In the genomic region with DNA sequence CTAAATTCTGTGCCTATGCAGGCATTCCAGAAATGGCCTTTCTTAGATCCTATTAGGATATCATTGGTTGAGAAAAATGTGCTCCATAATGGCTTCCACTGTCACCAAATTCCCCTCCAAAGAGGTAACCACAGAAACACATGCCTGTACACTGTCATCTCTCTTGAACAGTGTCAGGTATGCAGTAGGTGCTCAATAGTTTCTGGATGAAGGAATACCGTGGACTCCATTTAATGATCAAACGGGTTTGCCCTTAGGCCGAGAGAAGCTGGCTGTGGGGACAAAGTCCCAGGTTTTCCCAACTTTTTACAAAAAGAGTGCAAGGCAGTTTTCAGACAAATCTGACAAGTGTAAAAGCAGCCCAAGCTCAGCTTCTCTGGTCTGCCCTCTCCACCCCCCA, we compare ENCODE assay signal across 29 cellular contexts. TPM values are rescaled to one million over a fixed set of nuclear protein-coding genes. Genes with fewer than 3 reads are reported as not detected.
DNase-seq lines count a peak whose midpoint lies in the region; ATAC-seq, FAIRE-seq and TF ChIP-seq lines count a peak whose summit lies in the region.
"Had no signal": no experiment of that assay in that cellular context is flagged by ENCODE, and none has a peak within 500 bp of the region (broad histone marks: within the 10 kb centered on the region; RNA-seq: fewer than 3 reads in every experiment).

No MANE protein-coding gene starts in this region.

- H3K79me2 ChIP-seq in HepG2 (ENCODE audit: insufficient read depth, low read length), result no peaks in the 10 kb centered on the region

- H3K4me2 ChIP-seq in HepG2 (ENCODE audit: low read depth, low read length), result no peak overlapping the region
- H3K4me2 ChIP-seq: A549; BLaER1; BLaER1 treated with 17β-estradiol and CSF1 and Interleukin-3, amounts not matched to agents 10 nM and 100 nM had no signal

- 0% methylated on average over 1 of the region's 3 CpGs for WGBS in HepG2 (ENCODE audit: low lambda C conversion rate)
- 20% methylated on average over 1 of the region's 3 CpGs for WGBS in right lobe of liver (ENCODE audit: insufficient coverage, low coverage, low lambda C conversion rate, missing lambda C conversion rate)

- no peak overlapping the region for H3K9ac ChIP-seq in HepG2 (ENCODE audit: insufficient read depth, low read depth, low read length)
- H3K9ac ChIP-seq: BLaER1; BLaER1 treated with 17β-estradiol and CSF1 and Interleukin-3, amounts not matched to agents 10 nM and 100 nM had no signal

- H4K20me1 ChIP-seq in HepG2 (ENCODE audit: insufficient read depth, low read length), result no peaks in the 10 kb centered on the region
- H4K20me1 ChIP-seq: BLaER1; BLaER1 treated with 17β-estradiol and CSF1 and Interleukin-3, amounts not matched to agents 10 nM and 100 nM had no signal

- H3K27ac ChIP-seq in HepG2 (ENCODE audit: extremely low read length, insufficient read depth, low read length) (no peak overlapping the region), right lobe of liver (no peak overlapping the region)
- H3K27ac ChIP-seq: 22Rv1; A549; BLaER1; BLaER1 treated with 17β-estradiol and CSF1 and Interleukin-3, amounts not matched to agents 10 nM and 100 nM; C4-2B had no signal

- H3K36me3 ChIP-seq in HepG2 (replicated peaks in 1 of 2; ENCODE audit: control insufficient read depth in 1 of 2, insufficient read depth in 2 of 2, low read length in 2 of 2) (no peaks in the 10 kb centered on the region), right lobe of liver (no peaks in the 10 kb centered on the region)
- H3K36me3 ChIP-seq: BE2C; BLaER1; BLaER1 treated with 17β-estradiol and CSF1 and Interleukin-3, amounts not matched to agents 10 nM and 100 nM had no signal

- CTCF ChIA-PET in HepG2 (lab: Yijun Ruan, JAX; ENCODE audit: low intra/inter-chr PET ratio, low total read pairs), result no interaction called here

- H2AFZ ChIP-seq in HepG2 (ENCODE audit: low read length), result no peak overlapping the region

- ATAC-seq in HepG2, result no peak
- ATAC-seq in right lobe of liver, result no peak
- ATAC-seq: A549; CD8-positive, alpha-beta T cell had no signal

- no peak for TF ChIP-seq POLR2A in HepG2 (IDR thresholded peaks at IDR 0.05; ENCODE audit: insufficient read depth in 1 of 2, low read depth in 2 of 2, low read length in 2 of 2)
- TF ChIP-seq POLR2A in right lobe of liver (IDR thresholded peaks at IDR 0.05), result no peak

- in situ Hi-C loops in HepG2 (cut with HindIII; ENCODE audit: extremely low pct_ligation_motif_present, low pct_unique_long_range_greater_than_20kb), result no loop called here

- no peaks in the 10 kb centered on the region for H3K9me3 ChIP-seq in HepG2 (ENCODE audit: low read length)
- no peaks in the 10 kb centered on the region for H3K9me3 ChIP-seq in right lobe of liver
- H3K9me3 ChIP-seq: A549, BE2C, BLaER1, Caco-2 had no signal

- H3K27me3 ChIP-seq in HepG2 (ENCODE audit: control insufficient read depth in 1 of 2, insufficient read depth in 2 of 2, low read length in 2 of 2), result no peaks in the 10 kb centered on the region
- no peaks in the 10 kb centered on the region for H3K27me3 ChIP-seq in right lobe of liver
- H3K27me3 ChIP-seq: BE2C; BLaER1; BLaER1 treated with 17β-estradiol and CSF1 and Interleukin-3, amounts not matched to agents 10 nM and 100 nM had no signal

- TF ChIP-seq EP300 in HepG2 (IDR thresholded peaks at IDR 0.05; ENCODE audit: low read depth in 2 of 2, low read length in 2 of 2) (no peak), HepG2 (CRISPR knock-in tag; IDR thresholded peaks at IDR 0.05; ENCODE audit: borderline replicate concordance) (no peak)

- POLR2A ChIA-PET in HepG2 (lab: Yijun Ruan, JAX), result no interaction called here

- TF ChIP-seq RAD21 in HepG2 (CRISPR knock-in tag; IDR thresholded peaks at IDR 0.05), result no peak

- peaks cover 44% of the 10 kb centered on the region for H3K4me1 ChIP-seq in HepG2 (ENCODE audit: insufficient read depth, low read length)
- peaks cover 0 to 3% (median 0%) of the 10 kb centered on the region in 4 donors for H3K4me1 ChIP-seq in right lobe of liver
- H3K4me1 ChIP-seq: BE2C, Caco-2 had no signal

- no peak for TF ChIP-seq CTCF in HepG2 (CRISPR knock-in tag; IDR thresholded peaks at IDR 0.05)
- no peak for TF ChIP-seq CTCF in right lobe of liver (IDR thresholded peaks at IDR 0.05)

- H3K4me3 ChIP-seq in HepG2 (replicated peaks in 1 of 3; ENCODE audit: insufficient read depth in 1 of 3, low read depth in 2 of 3, low read length in 3 of 3) (no peak overlapping the region), right lobe of liver (no peak overlapping the region)
- H3K4me3 ChIP-seq: A549; BLaER1; BLaER1 treated with 17β-estradiol and CSF1 and Interleukin-3, amounts not matched to agents 10 nM and 100 nM had no signal

- BruUV-seq in HepG2 (replicated peaks; lab: Mats Ljungman, UMichigan), result no TSS peak

- DNase-seq in HepG2 (ENCODE audit: low spot score), result no peak
- no peak for DNase-seq in right lobe of liver
- DNase-seq: 8988T; ACHN; AML-193; BE2C; C1 segment of cervical spinal cord; Caco-2; Calu3; CD4-positive, alpha-beta memory T cell; CD4-positive, alpha-beta T cell; CD4-positive, CD25-positive, alpha-beta regulatory T cell; CD8-positive, alpha-beta memory T cell; CD8-positive, alpha-beta T cell; COR-L47; DMS 273 treated with DMSO at 0.1 percent for 48 hours; DMS153; DMS53; DMS79; DMS79 treated with DMSO at 0.1 percent for 48 hours; DND-41; EL had no signal

- no peak for FAIRE-seq in HepG2 (lab: Jason Lieb, UNC)
- FAIRE-seq: A204.1, D721Med had no signal

- intact Hi-C loops in HepG2 (cut with micrococcal nuclease; ENCODE audit: unreplicated experiment), result no loop called here
- intact Hi-C loops in right lobe of liver (cut with DNase I), result no loop called here

TF ChIP-seq in HepG2, 621 proteins besides CTCF, POLR2A, EP300 and RAD21:
- TF ChIP-seq TBP (CRISPR knock-in tag; IDR thresholded peaks at IDR 0.05) (no peak), NCOA2 (CRISPR knock-in tag; IDR thresholded peaks at IDR 0.05) (no peak), ZKSCAN8 (CRISPR knock-in tag; IDR thresholded peaks at IDR 0.05; ENCODE audit: borderline replicate concordance) (peak; percentile 97)

RNA-seq across cellular contexts. Expression of a gene that starts 16.5 kb away (rescaled TPM):
- total RNA-seq in HepG2 (2016; rRNA removed; fragmentation: Illumina TruSeq; extraction: Trizol) (15.2 and 27.2 TPM in 2 replicates), right lobe of liver (10 to 100 TPM in 5 of 6 experiments, 1 to 10 TPM in 1; 9.8 to 18.0 (median 13.5) TPM)
- total RNA-seq in HepG2 (2016; cell fraction: cytosol; rRNA removed; fragmentation: Illumina TruSeq; extraction: Trizol; ENCODE audit: low read depth), result 15.6 and 17.4 TPM in 2 replicates
- 16.4 and 29.7 TPM in 2 replicates for total RNA-seq in HepG2 (2016; cell fraction: insoluble cytoplasmic fraction; rRNA removed; fragmentation: Illumina TruSeq; extraction: Trizol)
- 9.7 and 11.4 TPM in 2 replicates for total RNA-seq in HepG2 (2016; cell fraction: membrane; rRNA removed; fragmentation: Illumina TruSeq; extraction: Trizol)
- total RNA-seq in HepG2 (2016; cell fraction: nucleus; rRNA removed; fragmentation: Illumina TruSeq; extraction: Trizol), result 15.2 and 19.0 TPM in 2 replicates
- polyA plus RNA-seq in HepG2 (2011; rRNA removed), result 8.7 and 12.0 TPM in 2 replicates
- polyA plus RNA-seq in HepG2 (2011; cell fraction: cytosol; rRNA removed), result 4.5 and 5.6 TPM in 2 replicates
- 3.9 and 5.2 TPM in 2 replicates for polyA plus RNA-seq in HepG2 (2011; cell fraction: nucleus; rRNA removed)
- polyA plus RNA-seq in HepG2 (2012), result 10.3 and 16.8 TPM in 2 replicates
- polyA plus RNA-seq in HepG2 (2016; cell fraction: cytosol; fragmentation: Illumina TruSeq; extraction: Trizol; ENCODE audit: low read depth), result 0.55 and 0.63 TPM in 2 replicates
- 21.9 and 26.9 TPM in 2 replicates for polyA plus RNA-seq in HepG2 (2016; cell fraction: insoluble cytoplasmic fraction; fragmentation: Illumina TruSeq; extraction: Trizol; ENCODE audit: low read depth)
- polyA plus RNA-seq in HepG2 (2016; cell fraction: membrane; fragmentation: Illumina TruSeq; extraction: Trizol; ENCODE audit: low read depth), result 1.6 and 2.2 TPM in 2 replicates
- polyA plus RNA-seq in HepG2 (2016; cell fraction: nucleus; fragmentation: Illumina TruSeq; extraction: Trizol; ENCODE audit: insufficient read depth, low read depth), result 13.2 and 14.3 TPM in 2 replicates
- 2.7 and 7.2 TPM in 2 replicates for polyA minus RNA-seq in HepG2 (2011; rRNA and poly(A)+ RNA removed; ENCODE audit: low replicate concordance)
- 6.0 and 7.1 TPM in 2 replicates for polyA minus RNA-seq in HepG2 (2011; cell fraction: cytosol; rRNA and poly(A)+ RNA removed)
- 40.0 and 50.3 TPM in 2 replicates for polyA minus RNA-seq in HepG2 (2011; cell fraction: nucleus; rRNA and poly(A)+ RNA removed)
